Comparison of ENCODE assay signal across 8 cellular contexts in genomic region chr21:32413697-32414578, GRCh38. TPM values are rescaled to one million over a fixed set of nuclear protein-coding genes. Genes with fewer than 3 reads are reported as not detected.
A peak's percentile ranks its signal among the peaks of the same experiment; 100 is the strongest.
DNase-seq lines count a peak whose midpoint lies in the region; ATAC-seq and TF ChIP-seq lines count a peak whose summit lies in the region.

No MANE protein-coding gene starts in this region.

- H3K9me3 ChIP-seq in H9 (ENCODE audit: control insufficient read depth, low read depth, low read length) (no peaks in the 10 kb centered on the region), fibroblast of lung (ENCODE audit: control insufficient read depth, insufficient read depth, low read depth, low read length) (no peaks in the 10 kb centered on the region)

- ATAC-seq in HG02885 (IDR thresholded peaks at IDR 0.05; ENCODE audit: poor library complexity, unreplicated experiment) (no peak), GM18868 (IDR thresholded peaks at IDR 0.05; ENCODE audit: unreplicated experiment) (no peak), GM21360 (IDR thresholded peaks at IDR 0.05; ENCODE audit: unreplicated experiment) (no peak), GM21737 (IDR thresholded peaks at IDR 0.05; ENCODE audit: unreplicated experiment) (no peak)

- no peak overlapping the region for H2BK20ac ChIP-seq in H9 (ENCODE audit: low read depth, low read length, poor library complexity, severe bottlenecking)

- no CpG with 5 or more reads among the region's 7 CpGs for WGBS in H9 (ENCODE audit: extremely low coverage, insufficient read length, low lambda C conversion rate)

- H3K9ac ChIP-seq in H9 (ENCODE audit: extremely low read depth, insufficient read length, low read length) (no peak overlapping the region), fibroblast of lung (ENCODE audit: insufficient read depth, low read length) (no peak overlapping the region)

- peak overlapping the region; percentile 59 to 80 for H3K4me3 Mint-ChIP-seq in H9

- no peak overlapping the region for H3K56ac ChIP-seq in H9 (ENCODE audit: insufficient read length, low read depth, low read length)

- no peak overlapping the region for H3T11ph ChIP-seq in H9 (ENCODE audit: low read length)

- H3K27ac Mint-ChIP-seq in H9: no peak overlapping the region

- no peak overlapping the region for H3K23ac ChIP-seq in H9 (ENCODE audit: insufficient read length, low read depth, low read length)

- no peak overlapping the region for H2BK120ac ChIP-seq in H9 (ENCODE audit: low read depth, low read length, poor library complexity, severe bottlenecking)

- H4K20me1 ChIP-seq in H9 (ENCODE audit: control insufficient read depth, insufficient read depth, insufficient read length) (no peaks in the 10 kb centered on the region), fibroblast of lung (ENCODE audit: control insufficient read depth, extremely low read depth, insufficient read depth, low read length) (no peaks in the 10 kb centered on the region)

- H3K4me1 ChIP-seq in H9 (ENCODE audit: insufficient read depth, low read length) (no peaks in the 10 kb centered on the region), fibroblast of lung (ENCODE audit: control insufficient read depth, extremely low read depth, insufficient read depth, low read length) (no peaks in the 10 kb centered on the region)

- no peaks in the 10 kb centered on the region for H3K9me3 Mint-ChIP-seq in H9

- H3K4me1 Mint-ChIP-seq in H9: peaks cover 29 to 38% of the 10 kb centered on the region in 2 experiments

- TF ChIP-seq CTCF in H9 (conservative IDR thresholded peaks at IDR 0.05): no peak
- no peak for TF ChIP-seq CTCF in fibroblast of lung (conservative IDR thresholded peaks at IDR 0.05 in 1 of 2, IDR thresholded peaks at IDR 0.05 in 1 of 2; ENCODE audit: low read depth in 1 of 2, low read length in 2 of 2)

- no peaks in the 10 kb centered on the region for H3K36me3 ChIP-seq in fibroblast of lung (ENCODE audit: control insufficient read depth, insufficient read depth, low read length)

- H4K91ac ChIP-seq in H9 (ENCODE audit: insufficient read length, low read depth, low read length): no peak overlapping the region

- no peak overlapping the region for H2BK12ac ChIP-seq in H9 (ENCODE audit: insufficient read length, low read depth, low read length)

- no peak overlapping the region for H2BK5ac ChIP-seq in H9 (ENCODE audit: insufficient read length, low read length)

- peaks cover 10% of the 10 kb centered on the region for H3K23me2 ChIP-seq in H9 (ENCODE audit: insufficient read length, low read depth, low read length, poor library complexity, severe bottlenecking)

- no peak overlapping the region for H2AFZ ChIP-seq in H9 (ENCODE audit: low read length)
- no peak overlapping the region for H2AFZ ChIP-seq in fibroblast of lung (ENCODE audit: low read length)

- H3K4me2 ChIP-seq in H9 (ENCODE audit: insufficient read depth, insufficient read length, low read length): peak overlapping the region; percentile 37
- H3K4me2 ChIP-seq in fibroblast of lung (ENCODE audit: extremely low read depth, insufficient read depth, low read length): peak overlapping the region; percentile 30

- H3K27me3 Mint-ChIP-seq in H9 (ENCODE audit: low read depth): peaks cover 70% of the 10 kb centered on the region

- H4K5ac ChIP-seq in H9 (ENCODE audit: insufficient read length, low read depth, low read length): no peak overlapping the region

- no peak overlapping the region for H2BK15ac ChIP-seq in H9 (ENCODE audit: low read depth, low read length)

- H3K79me2 ChIP-seq in H9 (ENCODE audit: insufficient read depth, low read length) (no peaks in the 10 kb centered on the region), fibroblast of lung (ENCODE audit: control insufficient read depth, insufficient read depth, low read length) (no peaks in the 10 kb centered on the region)

- H2AK5ac ChIP-seq in H9 (ENCODE audit: insufficient read length, low read length): no peak overlapping the region

- H3K4me3 ChIP-seq in fibroblast of lung (replicated peaks in 1 of 4; ENCODE audit: control extremely low read depth in 1 of 4, insufficient read depth in 1 of 4, low read depth in 3 of 4, low read length in 4 of 4): peak overlapping the region in 2 of 4 experiments; percentile 58 to 83

- H3K27me3 ChIP-seq in H9 (ENCODE audit: insufficient read depth, low read length) (peaks cover 39% of the 10 kb centered on the region), fibroblast of lung (ENCODE audit: control insufficient read depth, insufficient read depth, low read length) (no peaks in the 10 kb centered on the region)

- no peaks in the 10 kb centered on the region; a peak in 1 of 7 replicates for H3K36me3 Mint-ChIP-seq in H9 (ENCODE audit: insufficient read depth in 1 of 3, low read depth in 3 of 3)

- no peak overlapping the region for H3K18ac ChIP-seq in H9 (ENCODE audit: insufficient read length, low read depth, low read length)

- no peak for DNase-seq in H9
- peak; percentile 19 for DNase-seq in UCSD-AML1 (lab: John Stamatoyannopoulos, UW; ENCODE audit: unreplicated experiment)
- DNase-seq in fibroblast of lung (ENCODE audit: low read depth in 2 of 2): peak; percentile 62 to 67
- peak; percentile 28 for DNase-seq in putamen (ENCODE audit: low spot score)

- H4K8ac ChIP-seq in H9 (replicated peaks; ENCODE audit: insufficient read length, low read depth, low read length): no peak overlapping the region

- no peak overlapping the region for H3K4ac ChIP-seq in H9 (ENCODE audit: low read depth, low read length)

- no peak overlapping the region for H3K27ac ChIP-seq in H9 (ENCODE audit: insufficient read length, low read depth, low read length)
- H3K27ac ChIP-seq in fibroblast of lung (ENCODE audit: insufficient read depth, low read length): no peak overlapping the region

- no peak overlapping the region for H3K14ac ChIP-seq in H9 (ENCODE audit: insufficient read depth, low read length)

- H3K79me1 ChIP-seq in H9 (ENCODE audit: insufficient read depth, low read depth, low read length, poor library complexity, severe bottlenecking): no peaks in the 10 kb centered on the region

RNA-seq across cellular contexts. Expression of gene EVA1C, which starts 1.4 kb away (rescaled TPM):
- total RNA-seq in H9 (2021) (0.98 and 1.8 TPM in 2 replicates), fibroblast of lung (4.4 and 4.6 TPM in 2 replicates)
- 2.4 and 5.7 TPM in 2 replicates for polyA plus RNA-seq in fibroblast of lung
- polyA plus RNA-seq in fibroblast of lung (2012): 2.2 and 6.4 TPM in 2 replicates
- polyA minus RNA-seq in fibroblast of lung (ENCODE audit: low replicate concordance): 5.3 and 5.4 TPM in 2 replicates

RNA-seq across cellular contexts. Expression of gene URB1, which starts 21.1 kb away (rescaled TPM):
- total RNA-seq in H9 (2021): 20.4 and 23.5 TPM in 2 replicates
- 15.7 and 17.7 TPM in 2 replicates for total RNA-seq in fibroblast of lung
- 4.3 and 7.3 TPM in 2 replicates for polyA plus RNA-seq in fibroblast of lung
- polyA plus RNA-seq in fibroblast of lung (2012): 6.0 and 10.0 TPM in 2 replicates
- 16.5 and 38.7 TPM in 2 replicates for polyA minus RNA-seq in fibroblast of lung (ENCODE audit: low replicate concordance)
